In genomic region chr4:139083533-139084424, GRCh38 we compare ENCODE assay signal across 8 cellular contexts.
A peak's percentile ranks its signal among the peaks of the same experiment; 100 is the strongest.
DNase-seq lines count a peak whose midpoint lies in the region; ATAC-seq, FAIRE-seq and TF ChIP-seq lines count a peak whose summit lies in the region.

No MANE protein-coding gene starts in this region.

- H3K9me3 Mint-ChIP-seq in CD14-positive monocyte = peaks cover 0 to 4% (median 0%) of the 10 kb centered on the region in 7 donors
- no peaks in the 10 kb centered on the region for H3K9me3 Mint-ChIP-seq in activated CD4-positive, alpha-beta memory T cell treated with anti-CD3 and anti-CD28 coated beads for 36 hours

- H3K4me3 Mint-ChIP-seq in CD14-positive monocyte = peak overlapping the region; percentile 98 to 99
- peak overlapping the region; percentile 98 for H3K4me3 Mint-ChIP-seq in activated CD4-positive, alpha-beta memory T cell treated with anti-CD3 and anti-CD28 coated beads for 36 hours

- POLR2A ChIA-PET in activated CD4-positive, alpha-beta memory T cell treated with anti-CD3 and anti-CD28 coated beads for 36 hours (lab: Charles Lee) = interaction anchor here (0.7 to 2.7 kb wide), 6 partner anchors 69 to 472 kb away, joined by 3 to 21 read pairs (median 6); partner anchors contain the start of genes ELF2, NAA15, NOCT and SETD7

- ATAC-seq in HG03442 (IDR thresholded peaks at IDR 0.05; ENCODE audit: unreplicated experiment) = peak; percentile 48

- H3K4me1 ChIP-seq in ectodermal cell (ENCODE audit: control insufficient read depth, insufficient read depth, low read length) = no peaks in the 10 kb centered on the region

- TF ChIP-seq CTCF in CD14-positive monocyte (IDR thresholded peaks at IDR 0.05) = no peak

- no peaks in the 10 kb centered on the region for H3K9me3 ChIP-seq in ectodermal cell (ENCODE audit: control insufficient read depth, low read length)

- H3K27ac ChIP-seq in ectodermal cell (ENCODE audit: insufficient read depth, low read depth, low read length, poor library complexity, severe bottlenecking) = peak overlapping the region; percentile 87

- peaks cover 28% of the 10 kb centered on the region for H3K4me1 Mint-ChIP-seq in CD14-positive monocyte
- peaks cover 36% of the 10 kb centered on the region for H3K4me1 Mint-ChIP-seq in activated CD4-positive, alpha-beta memory T cell treated with anti-CD3 and anti-CD28 coated beads for 36 hours (ENCODE audit: low read depth)

- CTCF ChIA-PET in activated CD4-positive, alpha-beta memory T cell treated with anti-CD3 and anti-CD28 coated beads for 36 hours (lab: Charles Lee) = interaction anchor here (0.6 to 0.7 kb wide), 2 partner anchors 67 to 226 kb away, joined by 3 read pairs; no protein-coding TSS in a partner anchor

- H3K36me3 ChIP-seq in ectodermal cell (ENCODE audit: control insufficient read depth, insufficient read depth, low read length) = no peaks in the 10 kb centered on the region

- no peaks in the 10 kb centered on the region for H3K27me3 ChIP-seq in ectodermal cell (ENCODE audit: control insufficient read depth, insufficient read depth, low read length, poor library complexity, severe bottlenecking)

- peaks cover 0 to 2% (median 1%) of the 10 kb centered on the region in 3 donors for H3K27me3 Mint-ChIP-seq in CD14-positive monocyte (ENCODE audit: low read depth in 3 of 3)
- H3K27me3 Mint-ChIP-seq in activated CD4-positive, alpha-beta memory T cell treated with anti-CD3 and anti-CD28 coated beads for 36 hours = no peaks in the 10 kb centered on the region

- intact Hi-C loops in CD14-positive monocyte (cut with micrococcal nuclease) = loop anchor here (5.0 to 10.0 kb wide), 5 partner anchors 61 to 371 kb away; partner anchors contain the start of genes ELF2 (in 1 of the 2), NOCT (in 1 of the 2) and RAB33B (in 1 of the 2)
- intact Hi-C loops in activated CD4-positive, alpha-beta memory T cell treated with anti-CD3 and anti-CD28 coated beads for 36 hours (cut with micrococcal nuclease) = loop anchor here (1.0 to 10.0 kb wide), 11 partner anchors 8 to 1069 kb away; partner anchors contain the start of genes ELF2, MAML3, NAA15 and NOCT

- DNase-seq in CD14-positive monocyte (ENCODE audit: low spot score) = peak; percentile 80
- DNase-seq in GM19239 (ENCODE audit: insufficient read length, low spot score) = peak; percentile 50
- peak; percentile 72 for DNase-seq in NCI-H748 treated with DMSO at 0.1 percent for 48 hours (lab: John Stamatoyannopoulos, UW)
- peak; percentile 90 for DNase-seq in activated CD4-positive, alpha-beta memory T cell treated with anti-CD3 and anti-CD28 coated beads for 36 hours
- DNase-seq in lung microvascular endothelial cell (ENCODE audit: low read depth in 2 of 2) = peak; percentile 92 to 93
- DNase-seq in stimulated activated CD4-positive, alpha-beta T cell treated with anti-CD3 and anti-CD28 coated beads, TNF-alpha, amount 100 ng/mL, for 4 hours (ENCODE audit: low read depth in 3 of 3) = peak; percentile 52 to 71 (median 55)

- 0% methylated on average over 76 of the region's 76 CpGs for WGBS in ectodermal cell, 2 experiments

- H3K36me3 Mint-ChIP-seq in CD14-positive monocyte = peaks cover 3% of the 10 kb centered on the region in 2 donors
- peaks cover 16% of the 10 kb centered on the region for H3K36me3 Mint-ChIP-seq in activated CD4-positive, alpha-beta memory T cell treated with anti-CD3 and anti-CD28 coated beads for 36 hours

- peak overlapping the region; percentile 96 to 99 (median 99) for H3K27ac Mint-ChIP-seq in CD14-positive monocyte
- peak overlapping the region; percentile 99 for H3K27ac Mint-ChIP-seq in activated CD4-positive, alpha-beta memory T cell treated with anti-CD3 and anti-CD28 coated beads for 36 hours

- FAIRE-seq in GM19239 (lab: Jason Lieb, UNC) = no peak

- H3K4me3 ChIP-seq in ectodermal cell (ENCODE audit: insufficient read depth, low read depth, low read length) = peak overlapping the region; percentile 92

Comparison
In these comparisons a context has a peak if more than half of its experiments do, and no peak if none do; other contexts are left out.
1. Peak in every context shown above with its lines: DNase-seq, ATAC-seq, H3K4me3 ChIP-seq and H3K27ac ChIP-seq.